In genomic region chrX:154494715-154495114, GRCh38 we compare ENCODE assay signal across 2 cellular contexts.
TF ChIP-seq lines count a peak whose summit lies in the region.

No MANE protein-coding gene starts in this region.

TF ChIP-seq in HEK293, 187 proteins besides CTCF, POLR2A, EP300 and RAD21:
- TF ChIP-seq ZNF37A (tag by site-specific recombination; IDR thresholded peaks at IDR 0.05) (no peak), ZNF658 (tag by site-specific recombination; IDR thresholded peaks at IDR 0.05) (no peak), ZNF121 (tag by site-specific recombination; IDR thresholded peaks at IDR 0.05) (peak; percentile 61; the same call in 1 of the 2 replicates)

TF ChIP-seq in K562, 482 proteins besides CTCF, POLR2A, EP300 and RAD21:
- TF ChIP-seq ZNF121 (CRISPR knock-in tag; conservative IDR thresholded peaks at IDR 0.05), result peak; percentile 59
- TF ChIP-seq DLX4 (CRISPR knock-in tag; IDR thresholded peaks at IDR 0.05), result no peak
- no peak for TF ChIP-seq U2AF2 (optimal IDR thresholded peaks at IDR 0.05; ENCODE audit: low read depth, low read length)
